In the genomic region with DNA sequence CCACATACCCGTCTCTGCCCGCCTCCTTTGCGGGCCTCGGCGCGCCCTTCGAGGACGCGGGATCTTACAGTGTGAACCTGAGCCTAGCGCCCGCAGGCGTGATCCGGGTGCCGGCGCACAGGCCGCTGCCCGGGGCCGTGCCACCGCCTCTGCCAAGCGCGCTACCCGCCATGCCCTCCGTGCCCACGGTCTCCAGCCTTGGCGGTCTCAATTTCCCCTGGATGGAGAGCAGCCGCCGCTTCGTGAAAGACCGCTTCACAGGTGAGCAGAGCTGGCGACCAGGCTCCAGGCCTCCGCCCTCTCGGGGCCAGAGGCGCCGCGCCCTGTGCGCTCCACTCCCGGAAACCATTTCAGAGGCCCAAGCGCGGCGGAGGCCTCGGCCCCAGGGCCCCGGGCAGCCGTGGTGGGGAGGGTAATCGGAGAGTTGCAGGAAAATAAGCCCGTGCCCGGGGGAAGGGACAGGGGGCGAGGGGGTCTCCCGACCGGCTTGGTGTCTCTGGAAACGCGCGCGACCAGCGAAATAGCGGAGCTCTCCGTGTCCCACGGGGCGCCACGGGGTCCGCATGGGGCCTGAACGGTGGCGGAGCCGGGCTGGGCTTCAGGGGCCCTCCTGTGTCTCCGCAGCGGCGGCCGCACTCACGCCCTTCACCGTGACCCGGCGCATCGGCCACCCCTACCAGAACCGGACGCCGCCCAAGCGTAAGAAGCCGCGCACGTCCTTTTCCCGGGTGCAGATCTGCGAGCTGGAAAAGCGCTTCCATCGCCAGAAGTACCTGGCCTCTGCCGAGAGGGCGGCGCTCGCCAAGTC, we compare ENCODE assay signal across 1 cellular context.
A peak's percentile ranks its signal among the peaks of the same experiment; 100 is the strongest.
TF ChIP-seq lines count a peak whose summit lies in the region.

No MANE protein-coding gene starts in this region.

TF ChIP-seq in H1, 55 proteins besides CTCF, POLR2A, EP300 and RAD21:
- TF ChIP-seq SRF (IDR thresholded peaks at IDR 0.05; ENCODE audit: low read depth, low read length) (no peak), BACH1 (IDR thresholded peaks at IDR 0.05; ENCODE audit: low read length) (peak; percentile 60), RBBP5 (IDR thresholded peaks at IDR 0.05; ENCODE audit: borderline replicate concordance, low read depth, low read length) (peak; percentile 39; the same call in 1 of the 2 replicates), JUN (IDR thresholded peaks at IDR 0.05; ENCODE audit: low read depth, low read length) (no peak), TCF12 (IDR thresholded peaks at IDR 0.05; ENCODE audit: low read depth, low read length) (no peak), POLR2AphosphoS5 (IDR thresholded peaks at IDR 0.05; ENCODE audit: low read depth, low read length) (no peak), SIX5 (IDR thresholded peaks at IDR 0.05; ENCODE audit: low read depth, low read length) (no peak), SP1 (IDR thresholded peaks at IDR 0.05; ENCODE audit: low read depth, low read length) (no peak), EZH2 (IDR thresholded peaks at IDR 0.05; ENCODE audit: low read depth, low read length, severe bottlenecking) (peak; percentile 90), ZNF274 (IDR thresholded peaks at IDR 0.05; ENCODE audit: borderline replicate concordance, extremely low read depth, low read length) (no peak), CBX8 (IDR thresholded peaks at IDR 0.05; ENCODE audit: borderline replicate concordance, low read depth, low read length) (0 out of 2 replicates have a peak, but pooled peaks have one; percentile 38), HDAC6 (IDR thresholded peaks at IDR 0.05; ENCODE audit: low read depth, low read length) (no peak), TBP (IDR thresholded peaks at IDR 0.05; ENCODE audit: low read depth, low read length) (no peak), RNF2 (IDR thresholded peaks at IDR 0.05; ENCODE audit: borderline replicate concordance, low read depth, low read length, missing control alignments, poor library complexity, severe bottlenecking) (peak; percentile 86), BRCA1 (IDR thresholded peaks at IDR 0.05; ENCODE audit: low read depth, low read length) (no peak), TEAD4 (IDR thresholded peaks at IDR 0.05; ENCODE audit: low read depth, low read length) (no peak), SUZ12 (IDR thresholded peaks at IDR 0.05; ENCODE audit: low read length) (peak; percentile 76), MAFK (IDR thresholded peaks at IDR 0.05; ENCODE audit: low read depth, low read length) (no peak), YY1 (IDR thresholded peaks at IDR 0.05; ENCODE audit: low read depth, low read length) (0 out of 2 replicates have a peak, but pooled peaks have one; percentile 30)
- TF ChIP-seq, protein P1, sequence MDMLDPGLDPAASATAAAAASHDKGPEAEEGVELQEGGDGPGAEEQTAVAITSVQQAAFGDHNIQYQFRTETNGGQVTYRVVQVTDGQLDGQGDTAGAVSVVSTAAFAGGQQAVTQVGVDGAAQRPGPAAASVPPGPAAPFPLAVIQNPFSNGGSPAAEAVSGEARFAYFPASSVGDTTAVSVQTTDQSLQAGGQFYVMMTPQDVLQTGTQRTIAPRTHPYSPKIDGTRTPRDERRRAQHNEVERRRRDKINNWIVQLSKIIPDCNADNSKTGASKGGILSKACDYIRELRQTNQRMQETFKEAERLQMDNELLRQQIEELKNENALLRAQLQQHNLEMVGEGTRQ (IDR thresholded peaks at IDR 0.05; ENCODE audit: low read length) = no peak
- TF ChIP-seq, protein P2, sequence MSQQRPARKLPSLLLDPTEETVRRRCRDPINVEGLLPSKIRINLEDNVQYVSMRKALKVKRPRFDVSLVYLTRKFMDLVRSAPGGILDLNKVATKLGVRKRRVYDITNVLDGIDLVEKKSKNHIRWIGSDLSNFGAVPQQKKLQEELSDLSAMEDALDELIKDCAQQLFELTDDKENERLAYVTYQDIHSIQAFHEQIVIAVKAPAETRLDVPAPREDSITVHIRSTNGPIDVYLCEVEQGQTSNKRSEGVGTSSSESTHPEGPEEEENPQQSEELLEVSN (IDR thresholded peaks at IDR 0.05) = peak; percentile 10; the same call in 1 of the 2 replicates
TF ChIP-seq in H1: peak in this region for 8.
